Comparison of ENCODE assay signal across 1 cellular context in the genomic region with DNA sequence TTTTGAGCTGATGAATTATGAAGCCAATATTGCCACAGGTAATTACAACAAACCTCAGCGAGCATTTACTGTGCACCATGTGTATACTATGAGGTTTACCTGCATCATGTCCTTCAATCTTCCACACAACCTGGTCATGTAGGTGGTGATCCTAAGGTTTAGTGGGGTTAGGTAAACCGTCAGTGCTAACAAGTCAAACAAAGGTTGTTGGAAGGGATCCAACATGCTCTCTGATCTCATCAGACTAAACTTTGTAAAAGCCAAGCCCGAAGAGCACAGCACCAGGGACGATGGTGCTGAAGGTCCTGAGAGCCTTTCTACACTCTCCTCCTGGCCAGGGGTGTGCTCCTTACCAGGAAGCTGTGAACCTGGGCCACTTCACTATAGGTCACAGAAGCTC.
TF ChIP-seq lines count a peak whose summit lies in the region.

No MANE protein-coding gene starts in this region.

TF ChIP-seq in HepG2, 621 proteins besides CTCF, POLR2A, EP300 and RAD21 (continued from another document and continues in another):
- TF ChIP-seq, protein P1, sequence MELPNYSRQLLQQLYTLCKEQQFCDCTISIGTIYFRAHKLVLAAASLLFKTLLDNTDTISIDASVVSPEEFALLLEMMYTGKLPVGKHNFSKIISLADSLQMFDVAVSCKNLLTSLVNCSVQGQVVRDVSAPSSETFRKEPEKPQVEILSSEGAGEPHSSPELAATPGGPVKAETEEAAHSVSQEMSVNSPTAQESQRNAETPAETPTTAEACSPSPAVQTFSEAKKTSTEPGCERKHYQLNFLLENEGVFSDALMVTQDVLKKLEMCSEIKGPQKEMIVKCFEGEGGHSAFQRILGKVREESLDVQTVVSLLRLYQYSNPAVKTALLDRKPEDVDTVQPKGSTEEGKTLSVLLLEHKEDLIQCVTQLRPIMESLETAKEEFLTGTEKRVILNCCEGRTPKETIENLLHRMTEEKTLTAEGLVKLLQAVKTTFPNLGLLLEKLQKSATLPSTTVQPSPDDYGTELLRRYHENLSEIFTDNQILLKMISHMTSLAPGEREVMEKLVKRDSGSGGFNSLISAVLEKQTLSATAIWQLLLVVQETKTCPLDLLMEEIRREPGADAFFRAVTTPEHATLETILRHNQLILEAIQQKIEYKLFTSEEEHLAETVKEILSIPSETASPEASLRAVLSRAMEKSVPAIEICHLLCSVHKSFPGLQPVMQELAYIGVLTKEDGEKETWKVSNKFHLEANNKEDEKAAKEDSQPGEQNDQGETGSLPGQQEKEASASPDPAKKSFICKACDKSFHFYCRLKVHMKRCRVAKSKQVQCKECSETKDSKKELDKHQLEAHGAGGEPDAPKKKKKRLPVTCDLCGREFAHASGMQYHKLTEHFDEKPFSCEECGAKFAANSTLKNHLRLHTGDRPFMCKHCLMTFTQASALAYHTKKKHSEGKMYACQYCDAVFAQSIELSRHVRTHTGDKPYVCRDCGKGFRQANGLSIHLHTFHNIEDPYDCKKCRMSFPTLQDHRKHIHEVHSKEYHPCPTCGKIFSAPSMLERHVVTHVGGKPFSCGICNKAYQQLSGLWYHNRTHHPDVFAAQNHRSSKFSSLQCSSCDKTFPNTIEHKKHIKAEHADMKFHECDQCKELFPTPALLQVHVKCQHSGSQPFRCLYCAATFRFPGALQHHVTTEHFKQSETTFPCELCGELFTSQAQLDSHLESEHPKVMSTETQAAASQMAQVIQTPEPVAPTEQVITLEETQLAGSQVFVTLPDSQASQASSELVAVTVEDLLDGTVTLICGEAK (IDR thresholded peaks at IDR 0.05) = no peak
- TF ChIP-seq, protein P1 (CRISPR knock-in tag; IDR thresholded peaks at IDR 0.05) = no peak
- TF ChIP-seq PAX8 (CRISPR knock-in tag; IDR thresholded peaks at IDR 0.05; ENCODE audit: borderline replicate concordance) = no peak
- peak; percentile 54; the same call in 1 of the 2 replicates for TF ChIP-seq ZNF614 (CRISPR knock-in tag; IDR thresholded peaks at IDR 0.05; ENCODE audit: borderline replicate concordance)
- TF ChIP-seq SOX13 (IDR thresholded peaks at IDR 0.05) = no peak
- peak in 1 of 2 experiments; percentile 13; a peak in 1 of 4 replicates for TF ChIP-seq SOX13 (CRISPR knock-in tag; conservative IDR thresholded peaks at IDR 0.05 in 1 of 2, IDR thresholded peaks at IDR 0.05 in 1 of 2)
- TF ChIP-seq, protein P2, sequence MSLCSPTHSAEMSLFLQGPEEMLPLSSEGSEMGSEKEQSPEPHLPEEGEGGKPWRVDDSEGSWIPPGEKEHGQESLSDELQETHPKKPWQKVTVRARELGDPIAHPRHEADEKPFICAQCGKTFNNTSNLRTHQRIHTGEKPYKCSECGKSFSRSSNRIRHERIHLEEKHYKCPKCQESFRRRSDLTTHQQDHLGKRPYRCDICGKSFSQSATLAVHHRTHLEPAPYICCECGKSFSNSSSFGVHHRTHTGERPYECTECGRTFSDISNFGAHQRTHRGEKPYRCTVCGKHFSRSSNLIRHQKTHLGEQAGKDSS (CRISPR knock-in tag; IDR thresholded peaks at IDR 0.05; ENCODE audit: borderline replicate concordance, low read depth) = no peak
- no peak for TF ChIP-seq MAFF (IDR thresholded peaks at IDR 0.05; ENCODE audit: low read depth, low read length)
- TF ChIP-seq CREM (IDR thresholded peaks at IDR 0.05) = no peak
- TF ChIP-seq CREM (CRISPR knock-in tag; IDR thresholded peaks at IDR 0.05) = no peak
- TF ChIP-seq ZNF737 (CRISPR knock-in tag; IDR thresholded peaks at IDR 0.05; ENCODE audit: borderline replicate concordance) = no peak
- TF ChIP-seq ZNF570 (CRISPR knock-in tag; IDR thresholded peaks at IDR 0.05; ENCODE audit: borderline replicate concordance) = no peak
- TF ChIP-seq ZNF546 (CRISPR knock-in tag; conservative IDR thresholded peaks at IDR 0.05) = no peak
- TF ChIP-seq ZNF572 (CRISPR knock-in tag; IDR thresholded peaks at IDR 0.05) = no peak
- TF ChIP-seq MYNN (CRISPR knock-in tag; IDR thresholded peaks at IDR 0.05; ENCODE audit: low read depth) = no peak
- no peak for TF ChIP-seq NR2F6 (IDR thresholded peaks at IDR 0.05)
- peak; percentile 42; the same call in 1 of the 2 replicates for TF ChIP-seq NR2F6 (CRISPR knock-in tag; IDR thresholded peaks at IDR 0.05)
- no peak for TF ChIP-seq NONO (IDR thresholded peaks at IDR 0.05)
- TF ChIP-seq NONO (CRISPR knock-in tag; conservative IDR thresholded peaks at IDR 0.05) = no peak
- no peak for TF ChIP-seq IKZF1 (IDR thresholded peaks at IDR 0.05)
- TF ChIP-seq, protein P3, sequence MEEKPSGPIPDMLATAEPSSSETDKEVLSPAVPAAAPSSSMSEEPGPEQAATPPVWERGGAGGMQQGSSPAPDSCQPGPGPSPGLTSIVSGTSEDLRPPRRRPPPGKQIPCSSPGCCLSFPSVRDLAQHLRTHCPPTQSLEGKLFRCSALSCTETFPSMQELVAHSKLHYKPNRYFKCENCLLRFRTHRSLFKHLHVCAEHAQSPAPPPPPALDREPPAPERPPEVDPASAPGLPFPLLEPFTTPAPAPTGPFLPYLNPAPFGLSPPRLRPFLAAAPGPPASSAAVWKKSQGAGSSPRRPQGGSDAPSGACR (CRISPR knock-in tag; IDR thresholded peaks at IDR 0.05) = no peak
- TF ChIP-seq IRF2 (CRISPR knock-in tag; IDR thresholded peaks at IDR 0.05) = 0 out of 2 replicates have a peak, but pooled peaks have one; percentile 28
- TF ChIP-seq, protein P4, sequence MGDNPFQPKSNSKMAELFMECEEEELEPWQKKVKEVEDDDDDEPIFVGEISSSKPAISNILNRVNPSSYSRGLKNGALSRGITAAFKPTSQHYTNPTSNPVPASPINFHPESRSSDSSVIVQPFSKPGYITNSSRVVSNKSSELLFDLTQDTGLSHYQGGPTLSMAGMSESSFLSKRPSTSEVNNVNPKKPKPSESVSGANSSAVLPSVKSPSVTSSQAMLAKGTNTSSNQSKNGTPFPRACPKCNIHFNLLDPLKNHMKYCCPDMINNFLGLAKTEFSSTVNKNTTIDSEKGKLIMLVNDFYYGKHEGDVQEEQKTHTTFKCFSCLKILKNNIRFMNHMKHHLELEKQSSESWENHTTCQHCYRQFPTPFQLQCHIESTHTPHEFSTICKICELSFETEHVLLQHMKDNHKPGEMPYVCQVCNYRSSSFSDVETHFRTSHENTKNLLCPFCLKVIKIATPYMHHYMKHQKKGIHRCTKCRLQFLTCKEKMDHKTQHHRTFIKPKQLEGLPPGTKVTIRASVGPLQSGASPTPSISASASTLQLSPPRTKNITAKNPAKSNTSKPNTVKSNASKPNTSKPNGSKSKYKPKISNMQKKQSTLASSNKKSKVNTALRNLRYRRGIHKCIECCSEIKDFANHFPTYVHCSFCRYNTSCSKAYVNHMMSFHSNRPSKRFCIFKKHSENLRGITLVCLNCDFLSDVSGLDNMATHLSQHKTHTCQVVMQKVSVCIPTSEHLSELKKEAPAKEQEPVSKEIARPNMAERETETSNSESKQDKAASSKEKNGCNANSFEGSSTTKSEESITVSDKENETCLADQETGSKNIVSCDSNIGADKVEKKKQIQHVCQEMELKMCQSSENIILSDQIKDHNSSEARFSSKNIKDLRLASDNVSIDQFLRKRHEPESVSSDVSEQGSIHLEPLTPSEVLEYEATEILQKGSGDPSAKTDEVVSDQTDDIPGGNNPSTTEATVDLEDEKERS (CRISPR knock-in tag; IDR thresholded peaks at IDR 0.05) = no peak
- TF ChIP-seq ZNF232 (CRISPR knock-in tag; IDR thresholded peaks at IDR 0.05; ENCODE audit: borderline replicate concordance) = no peak
- TF ChIP-seq, protein P5, sequence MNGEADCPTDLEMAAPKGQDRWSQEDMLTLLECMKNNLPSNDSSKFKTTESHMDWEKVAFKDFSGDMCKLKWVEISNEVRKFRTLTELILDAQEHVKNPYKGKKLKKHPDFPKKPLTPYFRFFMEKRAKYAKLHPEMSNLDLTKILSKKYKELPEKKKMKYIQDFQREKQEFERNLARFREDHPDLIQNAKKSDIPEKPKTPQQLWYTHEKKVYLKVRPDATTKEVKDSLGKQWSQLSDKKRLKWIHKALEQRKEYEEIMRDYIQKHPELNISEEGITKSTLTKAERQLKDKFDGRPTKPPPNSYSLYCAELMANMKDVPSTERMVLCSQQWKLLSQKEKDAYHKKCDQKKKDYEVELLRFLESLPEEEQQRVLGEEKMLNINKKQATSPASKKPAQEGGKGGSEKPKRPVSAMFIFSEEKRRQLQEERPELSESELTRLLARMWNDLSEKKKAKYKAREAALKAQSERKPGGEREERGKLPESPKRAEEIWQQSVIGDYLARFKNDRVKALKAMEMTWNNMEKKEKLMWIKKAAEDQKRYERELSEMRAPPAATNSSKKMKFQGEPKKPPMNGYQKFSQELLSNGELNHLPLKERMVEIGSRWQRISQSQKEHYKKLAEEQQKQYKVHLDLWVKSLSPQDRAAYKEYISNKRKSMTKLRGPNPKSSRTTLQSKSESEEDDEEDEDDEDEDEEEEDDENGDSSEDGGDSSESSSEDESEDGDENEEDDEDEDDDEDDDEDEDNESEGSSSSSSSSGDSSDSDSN (CRISPR knock-in tag; IDR thresholded peaks at IDR 0.05) = no peak
- no peak for TF ChIP-seq MED13 (CRISPR knock-in tag; IDR thresholded peaks at IDR 0.05)
- TF ChIP-seq FOSL1 (CRISPR knock-in tag; IDR thresholded peaks at IDR 0.05; ENCODE audit: borderline replicate concordance) = no peak
- TF ChIP-seq ZNF205 (CRISPR knock-in tag; IDR thresholded peaks at IDR 0.05) = no peak
- no peak for TF ChIP-seq NFE2L2 (IDR thresholded peaks at IDR 0.05; ENCODE audit: low read length)
- TF ChIP-seq, protein P6, sequence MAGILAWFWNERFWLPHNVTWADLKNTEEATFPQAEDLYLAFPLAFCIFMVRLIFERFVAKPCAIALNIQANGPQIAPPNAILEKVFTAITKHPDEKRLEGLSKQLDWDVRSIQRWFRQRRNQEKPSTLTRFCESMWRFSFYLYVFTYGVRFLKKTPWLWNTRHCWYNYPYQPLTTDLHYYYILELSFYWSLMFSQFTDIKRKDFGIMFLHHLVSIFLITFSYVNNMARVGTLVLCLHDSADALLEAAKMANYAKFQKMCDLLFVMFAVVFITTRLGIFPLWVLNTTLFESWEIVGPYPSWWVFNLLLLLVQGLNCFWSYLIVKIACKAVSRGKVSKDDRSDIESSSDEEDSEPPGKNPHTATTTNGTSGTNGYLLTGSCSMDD (CRISPR knock-in tag; IDR thresholded peaks at IDR 0.05) = no peak
- TF ChIP-seq, protein P7, sequence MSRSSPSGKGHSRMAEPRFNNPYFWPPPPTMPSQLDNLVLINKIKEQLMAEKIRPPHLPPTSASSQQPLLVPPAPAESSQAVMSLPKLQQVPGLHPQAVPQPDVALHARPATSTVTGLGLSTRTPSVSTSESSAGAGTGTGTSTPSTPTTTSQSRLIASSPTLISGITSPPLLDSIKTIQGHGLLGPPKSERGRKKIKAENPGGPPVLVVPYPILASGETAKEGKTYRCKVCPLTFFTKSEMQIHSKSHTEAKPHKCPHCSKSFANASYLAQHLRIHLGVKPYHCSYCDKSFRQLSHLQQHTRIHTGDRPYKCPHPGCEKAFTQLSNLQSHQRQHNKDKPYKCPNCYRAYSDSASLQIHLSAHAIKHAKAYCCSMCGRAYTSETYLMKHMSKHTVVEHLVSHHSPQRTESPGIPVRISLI (CRISPR knock-in tag; IDR thresholded peaks at IDR 0.05; ENCODE audit: borderline replicate concordance) = no peak
- no peak for TF ChIP-seq TCF7L2 (IDR thresholded peaks at IDR 0.05; ENCODE audit: low read depth, low read length)
- no peak for TF ChIP-seq PAWR (CRISPR knock-in tag; IDR thresholded peaks at IDR 0.05; ENCODE audit: borderline replicate concordance)
- TF ChIP-seq NR2F2 (IDR thresholded peaks at IDR 0.05; ENCODE audit: borderline replicate concordance, low read depth) = no peak
- TF ChIP-seq, protein P8, sequence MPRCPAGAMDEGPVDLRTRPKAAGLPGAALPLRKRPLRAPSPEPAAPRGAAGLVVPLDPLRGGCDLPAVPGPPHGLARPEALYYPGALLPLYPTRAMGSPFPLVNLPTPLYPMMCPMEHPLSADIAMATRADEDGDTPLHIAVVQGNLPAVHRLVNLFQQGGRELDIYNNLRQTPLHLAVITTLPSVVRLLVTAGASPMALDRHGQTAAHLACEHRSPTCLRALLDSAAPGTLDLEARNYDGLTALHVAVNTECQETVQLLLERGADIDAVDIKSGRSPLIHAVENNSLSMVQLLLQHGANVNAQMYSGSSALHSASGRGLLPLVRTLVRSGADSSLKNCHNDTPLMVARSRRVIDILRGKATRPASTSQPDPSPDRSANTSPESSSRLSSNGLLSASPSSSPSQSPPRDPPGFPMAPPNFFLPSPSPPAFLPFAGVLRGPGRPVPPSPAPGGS (CRISPR knock-in tag; IDR thresholded peaks at IDR 0.05) = no peak
- TF ChIP-seq ZNF180 (CRISPR knock-in tag; IDR thresholded peaks at IDR 0.05; ENCODE audit: borderline replicate concordance, low read depth) = no peak
- no peak for TF ChIP-seq FIP1L1 (IDR thresholded peaks at IDR 0.05; ENCODE audit: borderline replicate concordance, insufficient read depth, low read depth, low read length)
- TF ChIP-seq KDM1A (CRISPR knock-in tag; IDR thresholded peaks at IDR 0.05) = no peak
- TF ChIP-seq, protein P9, sequence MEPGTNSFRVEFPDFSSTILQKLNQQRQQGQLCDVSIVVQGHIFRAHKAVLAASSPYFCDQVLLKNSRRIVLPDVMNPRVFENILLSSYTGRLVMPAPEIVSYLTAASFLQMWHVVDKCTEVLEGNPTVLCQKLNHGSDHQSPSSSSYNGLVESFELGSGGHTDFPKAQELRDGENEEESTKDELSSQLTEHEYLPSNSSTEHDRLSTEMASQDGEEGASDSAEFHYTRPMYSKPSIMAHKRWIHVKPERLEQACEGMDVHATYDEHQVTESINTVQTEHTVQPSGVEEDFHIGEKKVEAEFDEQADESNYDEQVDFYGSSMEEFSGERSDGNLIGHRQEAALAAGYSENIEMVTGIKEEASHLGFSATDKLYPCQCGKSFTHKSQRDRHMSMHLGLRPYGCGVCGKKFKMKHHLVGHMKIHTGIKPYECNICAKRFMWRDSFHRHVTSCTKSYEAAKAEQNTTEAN (CRISPR knock-in tag; conservative IDR thresholded peaks at IDR 0.05) = no peak
- 0 out of 2 replicates have a peak, but pooled peaks have one; percentile 37 for TF ChIP-seq HDAC2 (CRISPR knock-in tag; IDR thresholded peaks at IDR 0.05)
- TF ChIP-seq ZNF761 (CRISPR knock-in tag; conservative IDR thresholded peaks at IDR 0.05) = no peak
